Comparison of ENCODE assay signal across 26 cellular contexts in genomic region chr9:4615778-4616177, GRCh38. TPM values are rescaled to one million over a fixed set of nuclear protein-coding genes. Genes with fewer than 3 reads are reported as not detected.
DNase-seq lines count a peak whose midpoint lies in the region; ATAC-seq, FAIRE-seq and TF ChIP-seq lines count a peak whose summit lies in the region.
"Had no signal": no experiment of that assay in that cellular context is flagged by ENCODE, and none has a peak within 500 bp of the region (broad histone marks: within the 10 kb centered on the region; RNA-seq: fewer than 3 reads in every experiment).

No MANE protein-coding gene starts in this region.

- H2AFZ ChIP-seq in K562 (ENCODE audit: low read depth, low read length) (no peak overlapping the region), osteoblast (ENCODE audit: low read length) (peak overlapping the region; percentile 72)

- no peak overlapping the region for H3K4me3 ChIP-seq in CD4-positive, alpha-beta memory T cell (ENCODE audit: low read length in 2 of 2)
- no peak overlapping the region for H3K4me3 ChIP-seq in K562
- no peak overlapping the region for H3K4me3 ChIP-seq in osteoblast (ENCODE audit: insufficient read depth, low read length)
- H3K4me3 ChIP-seq: BLaER1 treated with 17β-estradiol and CSF1 and Interleukin-3, amounts not matched to agents 10 nM and 100 nM; SK-N-MC had no signal

- in situ Hi-C loops in K562 (cut with MboI): loop anchor here (25.0 kb wide), 1 partner anchor 822 kb away; the partner anchor contains the start of gene PLGRKT

- H3K27me3 ChIP-seq in CD4-positive, alpha-beta memory T cell (ENCODE audit: insufficient read depth, low read length): no peaks in the 10 kb centered on the region
- H3K27me3 ChIP-seq in K562 (ENCODE audit: control insufficient read depth in 2 of 2, insufficient read depth in 2 of 2, low read length in 2 of 2) (peaks cover 0 to 8% of the 10 kb centered on the region in 2 experiments; a peak in 3 of 5 replicates), osteoblast (ENCODE audit: insufficient read depth, low read length) (no peaks in the 10 kb centered on the region)
- H3K27me3 ChIP-seq: BLaER1 treated with 17β-estradiol and CSF1 and Interleukin-3, amounts not matched to agents 10 nM and 100 nM had no signal

- peak overlapping the region in 1 of 8 donors; percentile 33 for H3K4me3 Mint-ChIP-seq in CD4-positive, alpha-beta memory T cell
- no peak overlapping the region for H3K4me3 Mint-ChIP-seq in T-helper 17 cell
- H3K4me3 Mint-ChIP-seq in activated T-cell treated with anti-CD3 and anti-CD28 coated beads, Interleukin-2, amount 50 U/mL, for 72 hours: no peak overlapping the region
- H3K4me3 Mint-ChIP-seq: CD4-positive, alpha-beta T cell had no signal

- TF ChIP-seq RAD21 in K562 (CRISPR knock-in tag; conservative IDR thresholded peaks at IDR 0.05 in 1 of 2, IDR thresholded peaks at IDR 0.05 in 1 of 2): no peak

- WGBS in K562 (ENCODE audit: insufficient coverage, low coverage, missing lambda C conversion rate): 7% methylated on average over 5 of the region's 5 CpGs

- peaks cover 0 to 9% (median under 1%) of the 10 kb centered on the region in 8 donors for H3K9me3 Mint-ChIP-seq in CD4-positive, alpha-beta memory T cell
- no peaks in the 10 kb centered on the region for H3K9me3 Mint-ChIP-seq in activated T-cell treated with anti-CD3 and anti-CD28 coated beads, Interleukin-2, amount 50 U/mL, for 72 hours
- H3K9me3 Mint-ChIP-seq: CD4-positive, alpha-beta T cell had no signal

- H3K9ac ChIP-seq in K562 (ENCODE audit: insufficient read depth in 1 of 2, low read depth in 2 of 2, low read length in 2 of 2): no peak overlapping the region
- H3K9ac ChIP-seq: BLaER1 treated with 17β-estradiol and CSF1 and Interleukin-3, amounts not matched to agents 10 nM and 100 nM had no signal

- H3K79me2 ChIP-seq in K562 (ENCODE audit: control insufficient read depth, insufficient read depth, low read length) (no peaks in the 10 kb centered on the region), osteoblast (ENCODE audit: insufficient read depth, low read length) (no peaks in the 10 kb centered on the region)

- POLR2A ChIA-PET in CD4-positive, alpha-beta memory T cell (lab: Charles Lee; ENCODE audit: partially characterized antibody): no interaction called here
- POLR2A ChIA-PET in K562 (lab: Yijun Ruan, JAX): no interaction called here

- ATAC-seq in T-helper 17 cell (peak; percentile 21), K562 (no peak), GM19452 (IDR thresholded peaks at IDR 0.05; ENCODE audit: unreplicated experiment) (no peak)
- no peak for ATAC-seq in activated T-cell treated with anti-CD3 and anti-CD28 coated beads, Interleukin-2, amount 50 U/mL, for 72 hours (replicated peaks in 1 of 2)

- H3K36me3 Mint-ChIP-seq in CD4-positive, alpha-beta memory T cell: peaks cover 0 to 3% of the 10 kb centered on the region in 2 donors
- peaks cover 6% of the 10 kb centered on the region for H3K36me3 Mint-ChIP-seq in T-helper 17 cell (ENCODE audit: low read depth)
- H3K36me3 Mint-ChIP-seq in activated T-cell treated with anti-CD3 and anti-CD28 coated beads, Interleukin-2, amount 50 U/mL, for 72 hours (ENCODE audit: insufficient read depth in 2 of 2): peaks cover 0 to 3% of the 10 kb centered on the region in 2 donors

- H4K20me1 ChIP-seq in K562 (replicated peaks; ENCODE audit: control insufficient read depth, insufficient read depth, low read length) (no peaks in the 10 kb centered on the region), osteoblast (ENCODE audit: insufficient read depth, low read length) (no peaks in the 10 kb centered on the region)
- H4K20me1 ChIP-seq: BLaER1 treated with 17β-estradiol and CSF1 and Interleukin-3, amounts not matched to agents 10 nM and 100 nM had no signal

- TF ChIP-seq CTCF in K562 (IDR thresholded peaks at IDR 0.05 in 2 of 3, conservative IDR thresholded peaks at IDR 0.05 in 1 of 3; ENCODE audit: insufficient read depth in 2 of 3, low read depth in 1 of 3, low read length in 3 of 3): no peak
- TF ChIP-seq CTCF in osteoblast (IDR thresholded peaks at IDR 0.05; ENCODE audit: extremely low read depth, low read depth, low read length): no peak

- H3K9me1 ChIP-seq in K562 (ENCODE audit: control insufficient read depth, insufficient read depth, low read length): no peaks in the 10 kb centered on the region

- H3K4me1 ChIP-seq in CD4-positive, alpha-beta memory T cell (ENCODE audit: insufficient read depth, low read length): peaks cover 19% of the 10 kb centered on the region
- no peaks in the 10 kb centered on the region for H3K4me1 ChIP-seq in K562 (replicated peaks in 1 of 2; ENCODE audit: control insufficient read depth in 2 of 2, insufficient read depth in 2 of 2, low read length in 2 of 2)
- H3K4me1 ChIP-seq in osteoblast (ENCODE audit: insufficient read depth, low read length): peaks cover 17% of the 10 kb centered on the region
- H3K4me1 ChIP-seq: BLaER1 treated with 17β-estradiol and CSF1 and Interleukin-3, amounts not matched to agents 10 nM and 100 nM had no signal

- FAIRE-seq in K562 (lab: Jason Lieb, UNC): no peak
- FAIRE-seq: A204.1, RCC 7860 had no signal

- peaks cover 0 to 1% of the 10 kb centered on the region in 2 donors for H3K27me3 Mint-ChIP-seq in CD4-positive, alpha-beta memory T cell
- H3K27me3 Mint-ChIP-seq in T-helper 17 cell: peaks cover 6% of the 10 kb centered on the region
- H3K27me3 Mint-ChIP-seq in activated T-cell treated with anti-CD3 and anti-CD28 coated beads, Interleukin-2, amount 50 U/mL, for 72 hours (ENCODE audit: low read depth): no peaks in the 10 kb centered on the region
- H3K27me3 Mint-ChIP-seq: CD4-positive, alpha-beta T cell had no signal

- H3K36me3 ChIP-seq in CD4-positive, alpha-beta memory T cell (ENCODE audit: insufficient read depth, low read length): no peaks in the 10 kb centered on the region
- H3K36me3 ChIP-seq in K562 (ENCODE audit: control insufficient read depth, insufficient read depth, low read length) (no peaks in the 10 kb centered on the region), osteoblast (ENCODE audit: insufficient read depth, low read length) (no peaks in the 10 kb centered on the region)
- H3K36me3 ChIP-seq: BLaER1 treated with 17β-estradiol and CSF1 and Interleukin-3, amounts not matched to agents 10 nM and 100 nM had no signal

- CTCF ChIA-PET in CD4-positive, alpha-beta memory T cell (lab: Charles Lee; ENCODE audit: partially characterized antibody): interaction anchor here (1.0 kb wide), 1 partner anchor 11 kb away, joined by 3 read pairs; no protein-coding TSS in a partner anchor
- CTCF ChIA-PET in K562 (lab: Yijun Ruan, JAX; ENCODE audit: low intra/inter-chr PET ratio): no interaction called here

- H3K27ac ChIP-seq in CD4-positive, alpha-beta memory T cell (ENCODE audit: low read depth, low read length): no peak overlapping the region
- no peak overlapping the region for H3K27ac ChIP-seq in K562 (ENCODE audit: extremely low read depth, low read depth, low read length)
- H3K27ac ChIP-seq in osteoblast (ENCODE audit: low read depth, low read length): peak overlapping the region; percentile 50
- H3K27ac ChIP-seq: BLaER1 treated with 17β-estradiol and CSF1 and Interleukin-3, amounts not matched to agents 10 nM and 100 nM; SK-N-MC had no signal

- H3K4me2 ChIP-seq in K562 (ENCODE audit: insufficient read depth, low read length): no peak overlapping the region
- H3K4me2 ChIP-seq in osteoblast (ENCODE audit: insufficient read depth, low read length): no peak overlapping the region
- H3K4me2 ChIP-seq: BLaER1 treated with 17β-estradiol and CSF1 and Interleukin-3, amounts not matched to agents 10 nM and 100 nM had no signal

- H3K4me1 Mint-ChIP-seq in CD4-positive, alpha-beta memory T cell: peaks cover 23 to 36% (median 28%) of the 10 kb centered on the region in 4 donors
- peaks cover 21% of the 10 kb centered on the region for H3K4me1 Mint-ChIP-seq in T-helper 17 cell
- peaks cover 10% of the 10 kb centered on the region for H3K4me1 Mint-ChIP-seq in activated T-cell treated with anti-CD3 and anti-CD28 coated beads, Interleukin-2, amount 50 U/mL, for 72 hours (ENCODE audit: low read depth)

- BruUV-seq in K562 (replicated peaks; lab: Mats Ljungman, UMichigan): no TSS peak

- TF ChIP-seq POLR2A in K562 (conservative IDR thresholded peaks at IDR 0.05): no peak

- no peak for TF ChIP-seq EP300 in K562 (IDR thresholded peaks at IDR 0.05; ENCODE audit: low read length)

- intact Hi-C loops in CD4-positive, alpha-beta memory T cell (cut with micrococcal nuclease): no loop called here
- intact Hi-C loops in K562 (cut with micrococcal nuclease): no loop called here

- peak overlapping the region in 4 of 7 donors; percentile 7 to 42 (median 19) for H3K27ac Mint-ChIP-seq in CD4-positive, alpha-beta memory T cell
- H3K27ac Mint-ChIP-seq in T-helper 17 cell: no peak overlapping the region
- H3K27ac Mint-ChIP-seq in activated T-cell treated with anti-CD3 and anti-CD28 coated beads, Interleukin-2, amount 50 U/mL, for 72 hours: no peak overlapping the region
- H3K27ac Mint-ChIP-seq: CD4-positive, alpha-beta T cell had no signal

- H3K9me3 ChIP-seq in CD4-positive, alpha-beta memory T cell (ENCODE audit: control insufficient read depth in 1 of 2, low read length in 2 of 2): no peaks in the 10 kb centered on the region
- H3K9me3 ChIP-seq in T-helper 17 cell (ENCODE audit: control insufficient read depth, low read length, poor library complexity, severe bottlenecking) (no peaks in the 10 kb centered on the region), K562 (replicated peaks; ENCODE audit: control insufficient read depth, insufficient read depth, low read depth, low read length) (no peaks in the 10 kb centered on the region), osteoblast (ENCODE audit: low read depth, low read length) (no peaks in the 10 kb centered on the region)
- H3K9me3 ChIP-seq: BLaER1 treated with 17β-estradiol and CSF1 and Interleukin-3, amounts not matched to agents 10 nM and 100 nM had no signal

- DNase-seq in CD4-positive, alpha-beta memory T cell: no peak
- DNase-seq in T-helper 17 cell (no peak), K562 (ENCODE audit: extremely low read depth in 1 of 4, low spot score in 3 of 4) (no peak), osteoblast (ENCODE audit: insufficient read length, low spot score, missing footprints) (no peak), GM03348 (ENCODE audit: low spot score) (no peak)
- no peak for DNase-seq in activated T-cell treated with anti-CD3 and anti-CD28 coated beads, Interleukin-2, amount 50 U/mL, for 72 hours
- DNase-seq: AML-193; CD4-positive, alpha-beta T cell; COR-L47; DMS53; H7; Kasumi-1; NCI-H1092 treated with DMSO at 0.1 percent for 48 hours; NCI-H1436; NCI-H187; NCI-H2081 treated with DMSO at 0.1 percent for 48 hours; NCI-H2171; NCI-H345; NCI-H524; NCI-H774; SIG-M5 had no signal

RNA-seq across cellular contexts. Expression of gene PLPP6, which starts 46.3 kb away (rescaled TPM):
- 10 to 100 TPM; 23.3 to 23.8 TPM for total RNA-seq in CD4-positive, alpha-beta memory T cell
- polyA plus RNA-seq in CD4-positive, alpha-beta memory T cell: 1 to 10 TPM; 3.2 to 6.6 TPM
- 1 to 10 TPM; 5.9 to 7.7 TPM for total RNA-seq in T-helper 17 cell
- total RNA-seq in K562 (2011; cell fraction: chromatin; rRNA removed; ENCODE audit: low replicate concordance): 9.1 TPM in 2 replicates
- total RNA-seq in K562 (2011; cell fraction: nucleolus; rRNA removed): 12.2 and 13.0 TPM in 2 replicates
- 12.5 and 16.6 TPM in 2 replicates for total RNA-seq in K562 (2011; cell fraction: nucleoplasm; rRNA removed)
- 5.4 and 5.6 TPM in 2 replicates for total RNA-seq in K562 (2014; rRNA removed)
- total RNA-seq in K562 (2014; rRNA removed; fragmentation: Illumina TruSeq; extraction: Trizol): 4.9 and 5.3 TPM in 2 replicates
- 4.5 and 5.1 TPM in 2 replicates for total RNA-seq in K562 (2015; rRNA removed; fragmentation: Illumina TruSeq; extraction: Trizol)
- total RNA-seq in K562 (2021): 6.4 and 6.9 TPM in 2 replicates
- polyA plus RNA-seq in K562 (2011; rRNA removed): 8.3 and 8.9 TPM in 2 replicates
- polyA plus RNA-seq in K562 (2011; cell fraction: cytosol; rRNA removed): 6.0 and 8.2 TPM in 2 replicates
- polyA plus RNA-seq in K562 (2011; cell fraction: nucleus; rRNA removed): 10.3 and 12.0 TPM in 2 replicates
- 6.9 and 8.6 TPM in 2 replicates for polyA plus RNA-seq in K562 (2012)
- 7.0 and 7.3 TPM in 2 replicates for polyA plus RNA-seq in K562 (2014; fragmentation: Illumina TruSeq; extraction: Trizol)
- polyA plus RNA-seq in K562 (2014; fragmentation: Nextera tagmentation; extraction: Ambion mirVana): 1 to 10 TPM; 1.9 to 2.0 TPM
- 6.3 and 6.7 TPM in 2 replicates for polyA plus RNA-seq in K562 (2014; rRNA removed)
- 8.7 and 9.3 TPM in 2 replicates for polyA minus RNA-seq in K562 (2011; rRNA and poly(A)+ RNA removed)
- polyA minus RNA-seq in K562 (2011; cell fraction: cytosol; rRNA and poly(A)+ RNA removed): 4.7 and 4.9 TPM in 2 replicates
- 9.6 and 14.2 TPM in 2 replicates for polyA minus RNA-seq in K562 (2011; cell fraction: nucleus; rRNA and poly(A)+ RNA removed)
- 7.2 and 8.3 TPM in 2 replicates for total RNA-seq in osteoblast
- total RNA-seq in activated T-cell treated with anti-CD3 and anti-CD28 coated beads, Interleukin-2, amount 50 U/mL, for 72 hours: 1 to 10 TPM; 4.3 to 4.8 TPM

RNA-seq across cellular contexts. Expression of gene SPATA6L, which starts 50.5 kb away (rescaled TPM):
- total RNA-seq in CD4-positive, alpha-beta memory T cell: 1 to 10 TPM; 1.9 to 3.4 TPM
- not detected for polyA plus RNA-seq in CD4-positive, alpha-beta memory T cell
- total RNA-seq in T-helper 17 cell (1 to 10 TPM; 5.7 to 9.2 TPM), K562 (2014; rRNA removed) (1.00 TPM in 1 of 2 replicates, not detected in the other), K562 (2014; rRNA removed; fragmentation: Illumina TruSeq; extraction: Trizol) (0.06 TPM in 1 of 2 replicates, not detected in the other), K562 (2015; rRNA removed; fragmentation: Illumina TruSeq; extraction: Trizol) (not detected in 2 replicates), K562 (2021) (not detected in 2 replicates), osteoblast (0.72 and 1.2 TPM in 2 replicates)
- 0.16 TPM in 1 of 2 replicates, not detected in the other for total RNA-seq in K562 (2011; cell fraction: chromatin; rRNA removed; ENCODE audit: low replicate concordance)
- not detected in 2 replicates for total RNA-seq in K562 (2011; cell fraction: nucleolus; rRNA removed)
- total RNA-seq in K562 (2011; cell fraction: nucleoplasm; rRNA removed): 0.15 TPM in 1 of 2 replicates, not detected in the other
- polyA plus RNA-seq in K562 (2011; rRNA removed) (0.03 and 0.04 TPM in 2 replicates), K562 (2014; fragmentation: Illumina TruSeq; extraction: Trizol) (not detected in 2 replicates), K562 (2014; fragmentation: Nextera tagmentation; extraction: Ambion mirVana) (under 1 TPM; 0.04 to 0.08 TPM), K562 (2014; rRNA removed) (0.21 and 0.31 TPM in 2 replicates)
- not detected in 2 replicates for polyA plus RNA-seq in K562 (2011; cell fraction: cytosol; rRNA removed)
- 0.10 and 0.45 TPM in 2 replicates for polyA plus RNA-seq in K562 (2011; cell fraction: nucleus; rRNA removed)
- polyA plus RNA-seq in K562 (2012): 0.14 and 0.57 TPM in 2 replicates
- 0.03 and 0.25 TPM in 2 replicates for polyA minus RNA-seq in K562 (2011; rRNA and poly(A)+ RNA removed)
- not detected in 2 replicates for polyA minus RNA-seq in K562 (2011; cell fraction: cytosol; rRNA and poly(A)+ RNA removed)
- not detected in 2 replicates for polyA minus RNA-seq in K562 (2011; cell fraction: nucleus; rRNA and poly(A)+ RNA removed)
- under 1 TPM; 0.60 to 0.90 TPM for total RNA-seq in activated T-cell treated with anti-CD3 and anti-CD28 coated beads, Interleukin-2, amount 50 U/mL, for 72 hours

Comparison
In these comparisons a context has a peak if more than half of its experiments do, and no peak if none do; other contexts are left out.
1. H3K27ac Mint-ChIP-seq: peak in CD4-positive, alpha-beta memory T cell (4 of 7); none in T-helper 17 cell (single experiment) and activated T-cell treated with anti-CD3 and anti-CD28 coated beads, Interleukin-2, amount 50 U/mL, for 72 hours (single experiment).